ENCODE assay signal across 8 cellular contexts in the genomic region with DNA sequence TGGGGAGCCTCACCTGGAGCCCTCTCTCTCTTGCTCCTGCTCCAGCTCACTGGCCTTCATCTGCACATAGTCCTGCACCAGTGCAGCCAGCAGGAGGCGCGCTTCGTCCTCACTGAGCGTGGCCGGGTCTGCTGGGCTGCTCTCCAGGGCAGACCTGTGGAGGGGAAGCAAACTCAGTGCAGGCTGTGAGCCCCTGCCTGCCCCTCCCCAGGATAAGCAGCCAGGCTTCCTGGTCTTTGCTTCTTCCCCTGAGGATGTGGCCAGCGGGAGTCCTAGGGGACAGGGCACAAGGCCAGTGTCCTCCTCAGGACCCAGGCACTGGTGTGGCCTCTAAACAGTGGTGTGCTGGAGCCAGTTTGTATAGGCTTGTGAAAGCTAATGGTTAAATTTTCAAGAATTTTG. TPM values are rescaled to one million over a fixed set of nuclear protein-coding genes. Genes with fewer than 3 reads are reported as not detected.
DNase-seq lines count a peak whose midpoint lies in the region; ATAC-seq and TF ChIP-seq lines count a peak whose summit lies in the region.

No MANE protein-coding gene starts in this region.

- no peak for DNase-seq in GM10266 (ENCODE audit: extremely low spot score)
- no peak for DNase-seq in HFF-Myc (ENCODE audit: extremely low read depth, low read depth)
- DNase-seq in NCI-H526 treated with DMSO at 0.1 percent for 48 hours (lab: John Stamatoyannopoulos, UW) = peak; percentile 13
- peak; percentile 13 for DNase-seq in activated T-helper 1 cell treated with Interleukin-2 at 50 U/mL for 16 hours (ENCODE audit: low read depth)
- peak in 1 of 2 donors; percentile 54 for DNase-seq in left colon
- peak; percentile 69 for DNase-seq in stimulated activated naive CD8-positive, alpha-beta T cell treated with anti-CD3 and anti-CD28 coated beads, Interleukin-15, amount 100 ng/mL, for 72 hours
- DNase-seq in NCI-H1105 treated with DMSO at 0.1 percent for 48 hours (lab: John Stamatoyannopoulos, UW) = no peak

- H3K4me1 Mint-ChIP-seq in stimulated activated naive CD8-positive, alpha-beta T cell treated with anti-CD3 and anti-CD28 coated beads, Interleukin-15, amount 100 ng/mL, for 72 hours = peaks cover 34% of the 10 kb centered on the region

- TF ChIP-seq CTCF in GM10266 (IDR thresholded peaks at IDR 0.05; ENCODE audit: control insufficient read depth, insufficient read depth, low read depth, missing control alignments) (peak; percentile 71), HFF-Myc (IDR thresholded peaks at IDR 0.05; ENCODE audit: low read depth, low read length, missing control alignments) (peak; percentile 66)

- H3K4me3 ChIP-seq in HFF-Myc (replicated peaks; ENCODE audit: low read depth, low read length) = no peak overlapping the region

- peak; percentile 58 for ATAC-seq in left colon
- peak; percentile 58 for ATAC-seq in stimulated activated naive CD8-positive, alpha-beta T cell treated with anti-CD3 and anti-CD28 coated beads, Interleukin-15, amount 100 ng/mL, for 72 hours
- no peak for ATAC-seq in GM21737 (IDR thresholded peaks at IDR 0.05; ENCODE audit: unreplicated experiment)

- H3K9me3 Mint-ChIP-seq in stimulated activated naive CD8-positive, alpha-beta T cell treated with anti-CD3 and anti-CD28 coated beads, Interleukin-15, amount 100 ng/mL, for 72 hours = no peaks in the 10 kb centered on the region

- H3K27me3 Mint-ChIP-seq in stimulated activated naive CD8-positive, alpha-beta T cell treated with anti-CD3 and anti-CD28 coated beads, Interleukin-15, amount 100 ng/mL, for 72 hours = peaks cover 63% of the 10 kb centered on the region

- no peak overlapping the region for H3K4me3 Mint-ChIP-seq in stimulated activated naive CD8-positive, alpha-beta T cell treated with anti-CD3 and anti-CD28 coated beads, Interleukin-15, amount 100 ng/mL, for 72 hours

- intact Hi-C loops in left colon (cut with DNase I, micrococcal nuclease) = no loop called here

- no peak overlapping the region for H3K27ac Mint-ChIP-seq in stimulated activated naive CD8-positive, alpha-beta T cell treated with anti-CD3 and anti-CD28 coated beads, Interleukin-15, amount 100 ng/mL, for 72 hours

RNA-seq across cellular contexts. Expression of gene CALCA, which starts 2.2 kb away (rescaled TPM):
- total RNA-seq in left colon = not detected

Comparison
In these comparisons a context has a peak if more than half of its experiments do, and no peak if none do; other contexts are left out.
1. DNase-seq: peak in NCI-H526 treated with DMSO at 0.1 percent for 48 hours (single experiment), activated T-helper 1 cell treated with Interleukin-2 at 50 U/mL for 16 hours (single experiment) and stimulated activated naive CD8-positive, alpha-beta T cell treated with anti-CD3 and anti-CD28 coated beads, Interleukin-15, amount 100 ng/mL, for 72 hours (2 of 2); none in GM10266 (single experiment), HFF-Myc (single experiment) and NCI-H1105 treated with DMSO at 0.1 percent for 48 hours (single experiment).